Comparison of ENCODE assay signal across 9 cellular contexts in genomic region chr19:13881231-13881691, GRCh38. TPM values are rescaled to one million over a fixed set of nuclear protein-coding genes. Genes with fewer than 3 reads are reported as not detected.
A peak's percentile ranks its signal among the peaks of the same experiment; 100 is the strongest.
DNase-seq lines count a peak whose midpoint lies in the region; ATAC-seq and TF ChIP-seq lines count a peak whose summit lies in the region.
"Had no signal": no experiment of that assay in that cellular context is flagged by ENCODE, and none has a peak within 500 bp of the region (broad histone marks: within the 10 kb centered on the region; RNA-seq: fewer than 3 reads in every experiment).

No MANE protein-coding gene starts in this region.

- peaks cover 20% of the 10 kb centered on the region for H3K27me3 ChIP-seq in MM.1S (replicated peaks; ENCODE audit: insufficient read depth, low read length)

- no peak overlapping the region for H3K4me3 ChIP-seq in MM.1S (ENCODE audit: low read length)
- H3K4me3 ChIP-seq in choroid plexus epithelial cell (ENCODE audit: low read depth, low read length), result no peak overlapping the region

- H3F3A ChIP-seq in MM.1S (ENCODE audit: insufficient read depth, low read length), result no peaks in the 10 kb centered on the region

- H3K27ac ChIP-seq in MM.1S (ENCODE audit: low read length), result peak overlapping the region; percentile 37; the same call in 1 of the 2 replicates

- no peak for ATAC-seq in GM21515 (IDR thresholded peaks at IDR 0.05; ENCODE audit: unreplicated experiment)

- H3K4me3 Mint-ChIP-seq in progenitor cell of endocrine pancreas (ENCODE audit: low read depth), result no peak overlapping the region

- peaks cover 33% of the 10 kb centered on the region for H3K4me1 ChIP-seq in MM.1S (ENCODE audit: low read length)

- DNase-seq in Daoy (ENCODE audit: low read depth), result peak; percentile 73
- peak; percentile 48 for DNase-seq in MM.1S
- DNase-seq in choroid plexus epithelial cell (ENCODE audit: low read depth), result peak; percentile 44
- DNase-seq in retina, result peak; percentile 63
- no peak for DNase-seq in DMS53 (lab: John Stamatoyannopoulos, UW)
- no peak for DNase-seq in progenitor cell of endocrine pancreas (ENCODE audit: low spot score, unreplicated experiment)
- no peak for DNase-seq in NCI-H2107 (lab: John Stamatoyannopoulos, UW)
- DNase-seq: NCI-H446 had no signal

- peak overlapping the region; percentile 88 for H2AFZ ChIP-seq in MM.1S (ENCODE audit: low read length)

- TF ChIP-seq CTCF in MM.1S (IDR thresholded peaks at IDR 0.05; ENCODE audit: low read length) (peak; percentile 15; the same call in 1 of the 2 replicates), choroid plexus epithelial cell (conservative IDR thresholded peaks at IDR 0.05; ENCODE audit: low read depth, low read length) (no peak), progenitor cell of endocrine pancreas (IDR thresholded peaks at IDR 0.05; ENCODE audit: unreplicated experiment) (no peak)

- H3K27ac Mint-ChIP-seq in progenitor cell of endocrine pancreas, result no peak overlapping the region

- H3K36me3 Mint-ChIP-seq in progenitor cell of endocrine pancreas (ENCODE audit: insufficient read depth), result no peaks in the 10 kb centered on the region

- peak overlapping the region; percentile 19; the same call in 1 of the 2 replicates for H3K9ac ChIP-seq in MM.1S (ENCODE audit: low read length)

- no peaks in the 10 kb centered on the region for H3K27me3 Mint-ChIP-seq in progenitor cell of endocrine pancreas

- H3K9me3 ChIP-seq in MM.1S (replicated peaks; ENCODE audit: insufficient read depth, low read length), result no peaks in the 10 kb centered on the region

- peak overlapping the region; percentile 98; the same call in 1 of the 2 replicates for H3K4me2 ChIP-seq in MM.1S (ENCODE audit: low read depth, low read length)

- H3K79me2 ChIP-seq in MM.1S (ENCODE audit: low read length), result no peaks in the 10 kb centered on the region

- no peaks in the 10 kb centered on the region for H3K9me3 Mint-ChIP-seq in progenitor cell of endocrine pancreas (ENCODE audit: low read depth)

- peaks cover 3% of the 10 kb centered on the region for H3K4me1 Mint-ChIP-seq in progenitor cell of endocrine pancreas (ENCODE audit: low read depth)

- no peaks in the 10 kb centered on the region for H4K20me1 ChIP-seq in MM.1S (ENCODE audit: insufficient read depth, low read length)

- no peaks in the 10 kb centered on the region for H3K36me3 ChIP-seq in MM.1S (replicated peaks; ENCODE audit: insufficient read depth, low read length)

- no peaks in the 10 kb centered on the region for H3K9me2 ChIP-seq in MM.1S (replicated peaks; ENCODE audit: insufficient read depth, low read length)

RNA-seq across cellular contexts. Expression of gene NANOS3, which starts 4.3 kb away (rescaled TPM):
- 1.6 TPM in 1 of 2 replicates, not detected in the other for total RNA-seq in Daoy (2014; rRNA removed; shearing (Covaris generic))
- total RNA-seq in progenitor cell of endocrine pancreas, result 9.5 and 10.5 TPM in 2 replicates

RNA-seq across cellular contexts. Expression of gene BRME1, which starts 24.7 kb away (rescaled TPM):
- 2.1 and 7.9 TPM in 2 replicates for total RNA-seq in Daoy (2014; rRNA removed; shearing (Covaris generic))
- total RNA-seq in progenitor cell of endocrine pancreas, result 6.1 and 8.9 TPM in 2 replicates

RNA-seq across cellular contexts. Expression of gene CC2D1A, which starts 24.7 kb away (rescaled TPM):
- total RNA-seq in Daoy (2014; rRNA removed; shearing (Covaris generic)), result 17.8 and 22.7 TPM in 2 replicates
- 69.4 and 74.0 TPM in 2 replicates for total RNA-seq in progenitor cell of endocrine pancreas

RNA-seq across cellular contexts. Expression of gene PODNL1, which starts 57.0 kb away (rescaled TPM):
- total RNA-seq in Daoy (2014; rRNA removed; shearing (Covaris generic)), result not detected in 2 replicates
- total RNA-seq in progenitor cell of endocrine pancreas, result not detected in 2 replicates

Comparison
In these comparisons a context has a peak if more than half of its experiments do, and no peak if none do; other contexts are left out.
1. DNase-seq: peak in Daoy (single experiment), MM.1S (single experiment), choroid plexus epithelial cell (single experiment) and retina (single experiment); none in DMS53 (single experiment), progenitor cell of endocrine pancreas (single experiment) and NCI-H2107 (single experiment).